Comparison of ENCODE assay signal across 12 cellular contexts in the genomic region with DNA sequence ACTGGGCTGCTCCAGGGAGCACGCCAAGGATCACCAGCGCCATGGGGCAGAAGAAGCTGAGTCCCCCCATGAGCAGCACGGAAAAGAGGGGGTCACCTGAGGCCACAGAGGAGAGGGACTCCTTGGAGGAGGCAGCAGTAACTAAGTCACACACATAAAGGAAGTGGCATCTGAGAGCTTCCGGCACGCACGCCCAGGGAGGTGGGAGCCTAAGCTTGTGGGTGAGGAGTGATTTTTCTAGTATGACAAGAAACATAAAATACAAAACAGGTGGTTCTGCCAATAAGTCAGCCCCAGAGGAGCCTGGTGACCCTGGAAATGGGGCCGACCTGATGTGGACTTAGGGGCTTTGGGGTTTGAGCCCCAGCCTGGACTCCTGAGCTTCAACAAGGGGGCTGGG.
DNase-seq lines count a peak whose midpoint lies in the region; ATAC-seq and TF ChIP-seq lines count a peak whose summit lies in the region.
"Had no signal": no experiment of that assay in that cellular context is flagged by ENCODE, and none has a peak within 500 bp of the region (broad histone marks: within the 10 kb centered on the region; RNA-seq: fewer than 3 reads in every experiment).

No MANE protein-coding gene starts in this region.

- H3K36me3 ChIP-seq in KOPT-K1 (ENCODE audit: insufficient read depth, low read length) (no peaks in the 10 kb centered on the region), psoas muscle (ENCODE audit: insufficient read depth in 1 of 2, low read depth in 1 of 2) (no peaks in the 10 kb centered on the region)
- H3K36me3 ChIP-seq: thyroid gland had no signal

- H3K4me3 ChIP-seq in psoas muscle, result no peak overlapping the region
- H3K4me3 ChIP-seq: thyroid gland had no signal

- DNase-seq in activated CD8-positive, alpha-beta memory T cell treated with anti-CD3 and anti-CD28 coated beads, Interleukin-2, amount 50 U/mL, for 24 hours (ENCODE audit: extremely low read depth), result peak; percentile 12
- DNase-seq in effector CD4-positive, alpha-beta T cell, result peak; percentile 32
- peak; percentile 44 to 48 for DNase-seq in stimulated activated CD8-positive, alpha-beta memory T cell treated with anti-CD3 and anti-CD28 coated beads, Interleukin-15, amount 100 ng/mL, for 4 hours (ENCODE audit: low read depth in 2 of 2)
- DNase-seq in caudate nucleus (lab: John Stamatoyannopoulos, UW), result no peak
- DNase-seq in psoas muscle, result no peak
- no peak for DNase-seq in SIG-M5 (lab: John Stamatoyannopoulos, UW)
- DNase-seq: amniotic stem cell had no signal

- intact Hi-C loops in psoas muscle (cut with DNase I), result no loop called here

- H3K4me1 ChIP-seq in psoas muscle, result no peaks in the 10 kb centered on the region
- H3K4me1 ChIP-seq: parathyroid adenoma had no signal

- WGBS in psoas muscle, 3 donors, result 80 to 90% (median 86%) methylated on average over 7 of the region's 7 CpGs

- peaks cover 0 to 17% (median 3%) of the 10 kb centered on the region in 3 donors for H3K27me3 ChIP-seq in psoas muscle (ENCODE audit: insufficient read depth in 3 of 3, low read length in 2 of 3)
- H3K27me3 ChIP-seq: thyroid gland had no signal

- H3K27ac ChIP-seq in KOPT-K1 (ENCODE audit: low read depth, low read length, poor library complexity, severe bottlenecking) (peak overlapping the region; percentile 36), caudate nucleus (ENCODE audit: low read depth, low read length) (no peak overlapping the region), psoas muscle (no peak overlapping the region)
- H3K27ac ChIP-seq: C4-2B, parathyroid adenoma, thyroid gland had no signal

- no peak for TF ChIP-seq CTCF in psoas muscle (IDR thresholded peaks at IDR 0.05)

- H3K9me3 ChIP-seq in KOPT-K1 (ENCODE audit: insufficient read depth, low read length, poor library complexity, severe bottlenecking) (no peaks in the 10 kb centered on the region), psoas muscle (no peaks in the 10 kb centered on the region)
- H3K9me3 ChIP-seq: thyroid gland had no signal

- ATAC-seq in psoas muscle (no peak), GM19463 (IDR thresholded peaks at IDR 0.05; ENCODE audit: unreplicated experiment) (no peak)

Comparison
In these comparisons a context has a peak if more than half of its experiments do, and no peak if none do; other contexts are left out.
1. DNase-seq: peak in activated CD8-positive, alpha-beta memory T cell treated with anti-CD3 and anti-CD28 coated beads, Interleukin-2, amount 50 U/mL, for 24 hours (single experiment), effector CD4-positive, alpha-beta T cell (single experiment) and stimulated activated CD8-positive, alpha-beta memory T cell treated with anti-CD3 and anti-CD28 coated beads, Interleukin-15, amount 100 ng/mL, for 4 hours (2 of 2); none in caudate nucleus (0 of 61), psoas muscle (0 of 2) and SIG-M5 (single experiment).